Comparison of ENCODE assay signal across 23 cellular contexts in genomic region chr7:25407932-25408480, GRCh38.
A peak's percentile ranks its signal among the peaks of the same experiment; 100 is the strongest.
DNase-seq lines count a peak whose midpoint lies in the region; TF ChIP-seq lines count a peak whose summit lies in the region.
"Had no signal": no experiment of that assay in that cellular context is flagged by ENCODE, and none has a peak within 500 bp of the region (broad histone marks: within the 10 kb centered on the region; RNA-seq: fewer than 3 reads in every experiment).

No MANE protein-coding gene starts in this region.

- peaks cover 5% of the 10 kb centered on the region for H3K27me3 Mint-ChIP-seq in brain

- H4K8ac ChIP-seq in neuronal stem cell (ENCODE audit: low read depth, low read length), result no peak overlapping the region

- WGBS in neuronal stem cell (ENCODE audit: extremely low coverage in 2 of 2, insufficient read length in 2 of 2, insufficient replicate concordance in 1 of 2), 2 donors, result no CpG with 5 or more reads among the region's 5 CpGs
- 77 to 84% methylated on average over 5 of the region's 5 CpGs for WGBS in testis, 2 donors

- no peak overlapping the region for H2BK5ac ChIP-seq in neuronal stem cell (ENCODE audit: low read length)

- DNase-seq in DMS 273 (lab: John Stamatoyannopoulos, UW; ENCODE audit: unreplicated experiment), result peak; percentile 28
- no peak for DNase-seq in DMS 273 treated with DMSO at 0.1 percent for 48 hours (lab: John Stamatoyannopoulos, UW)
- DNase-seq in NCI-H2227 (lab: John Stamatoyannopoulos, UW; ENCODE audit: unreplicated experiment), result peak; percentile 93
- DNase-seq in neuronal stem cell (ENCODE audit: low spot score), result peak; percentile 55
- no peak for DNase-seq in DMS153 (lab: John Stamatoyannopoulos, UW)
- no peak for DNase-seq in NCI-H187 (lab: John Stamatoyannopoulos, UW)
- DNase-seq in testis, result no peak
- DNase-seq: activated CD4-positive, alpha-beta T cell treated with anti-CD3 and anti-CD28 coated beads, Interleukin-2, amount 10 ng/mL, durations not matched to agents 7 days and 5 days; activated naive CD8-positive, alpha-beta T cell treated with anti-CD3 and anti-CD28 coated beads, Interleukin-2, amount 10 ng/mL, durations not matched to agents 7 days and 5 days; body of pancreas; CD8-positive, alpha-beta memory T cell; effector CD8-positive, alpha-beta T cell; GOT3; kidney; NK-92 treated with Interleukin-12 subunit alpha and Interleukin-12 subunit beta, amount 100 ng/mL, for 24 hours; stimulated activated CD4-positive, alpha-beta T cell treated with anti-CD3 and anti-CD28 coated beads, Interleukin-4, amount 100 ng/mL, for 24 hours; T-helper 17 cell had no signal

- H3K27me3 ChIP-seq in neuronal stem cell (ENCODE audit: control insufficient read depth in 3 of 3, insufficient read depth in 3 of 3, low read depth in 1 of 3, low read length in 3 of 3), result no peaks in the 10 kb centered on the region
- no peaks in the 10 kb centered on the region for H3K27me3 ChIP-seq in testis
- H3K27me3 ChIP-seq: body of pancreas, tibial nerve had no signal

- no peak overlapping the region for H3K9ac ChIP-seq in neuronal stem cell (ENCODE audit: low read depth, low read length, poor library complexity)

- TF ChIP-seq POLR2A in testis (IDR thresholded peaks at IDR 0.05), result no peak

- no peaks in the 10 kb centered on the region for H3K79me1 ChIP-seq in neuronal stem cell (ENCODE audit: low read depth, low read length)

- H3K27ac Mint-ChIP-seq in brain, result peak overlapping the region in 3 of 5 experiments; percentile 33 to 61 (median 35)
- H3K27ac Mint-ChIP-seq: activated naive CD8-positive, alpha-beta T cell treated with anti-CD3 and anti-CD28 coated beads, Interleukin-2, amount 10 ng/mL, durations not matched to agents 7 days and 5 days; activated T-helper 2 cell treated with anti-CD3 and anti-CD28 coated beads, Interferon-gamma antibody, Interleukin-2, Interleukin-4, amounts not matched to agents 10 μg/mL and 5 μg/mL and 100 μg/mL, durations not matched to agents 14 hours and 24 hours and 36 hours; CD8-positive, alpha-beta memory T cell; stimulated activated naive CD8-positive, alpha-beta T cell treated with anti-CD3 and anti-CD28 coated beads, Interleukin-15, Interleukin-2, amounts not matched to agents 100 ng/mL and 50 ng/mL, for 24 hours; T-helper 17 cell had no signal

- H3K36me3 ChIP-seq in neuronal stem cell (replicated peaks in 1 of 2; ENCODE audit: control insufficient read depth in 2 of 2, insufficient read depth in 2 of 2, low read length in 2 of 2) (no peaks in the 10 kb centered on the region), testis (ENCODE audit: low read depth, missing control alignments) (no peaks in the 10 kb centered on the region)
- H3K36me3 ChIP-seq: tibial nerve had no signal

- H3K4me3 Mint-ChIP-seq in brain, result peak overlapping the region in 2 of 5 experiments; percentile 2 to 65
- H3K4me3 Mint-ChIP-seq: activated CD4-positive, alpha-beta T cell treated with anti-CD3 and anti-CD28 coated beads, Interleukin-2, amount 10 ng/mL, durations not matched to agents 7 days and 5 days; activated naive CD8-positive, alpha-beta T cell treated with anti-CD3 and anti-CD28 coated beads, Interleukin-2, amount 10 ng/mL, durations not matched to agents 7 days and 5 days; CD8-positive, alpha-beta memory T cell; stimulated activated naive CD8-positive, alpha-beta T cell treated with anti-CD3 and anti-CD28 coated beads, Interleukin-15, Interleukin-2, amounts not matched to agents 100 ng/mL and 50 ng/mL, for 24 hours; T-helper 17 cell had no signal

- no peak overlapping the region for H2BK15ac ChIP-seq in neuronal stem cell (ENCODE audit: low read length)

- H3K4me2 ChIP-seq in neuronal stem cell (ENCODE audit: insufficient read depth, low read length, poor library complexity, severe bottlenecking), result no peak overlapping the region

- H2AK5ac ChIP-seq in neuronal stem cell (ENCODE audit: low read depth, low read length), result no peak overlapping the region

- H3K4me1 Mint-ChIP-seq in brain, result peaks cover 50% of the 10 kb centered on the region
- H3K4me1 Mint-ChIP-seq: activated CD4-positive, alpha-beta T cell treated with anti-CD3 and anti-CD28 coated beads, Interleukin-2, amount 10 ng/mL, durations not matched to agents 7 days and 5 days; activated naive CD8-positive, alpha-beta T cell treated with anti-CD3 and anti-CD28 coated beads, Interleukin-2, amount 10 ng/mL, durations not matched to agents 7 days and 5 days; CD8-positive, alpha-beta memory T cell; T-helper 17 cell had no signal

- intact Hi-C loops in testis (cut with DNase I; ENCODE audit: low total_unique reads), result no loop called here

- no peaks in the 10 kb centered on the region for H3K9me3 ChIP-seq in neuronal stem cell (replicated peaks in 1 of 2; ENCODE audit: control insufficient read depth in 2 of 2, insufficient read depth in 1 of 2, low read depth in 1 of 2, low read length in 2 of 2)
- H3K9me3 ChIP-seq in testis, result no peaks in the 10 kb centered on the region
- H3K9me3 ChIP-seq: body of pancreas, tibial nerve had no signal

- H3K36me3 Mint-ChIP-seq in brain, result no peaks in the 10 kb centered on the region
- H3K36me3 Mint-ChIP-seq: activated naive CD8-positive, alpha-beta T cell treated with anti-CD3 and anti-CD28 coated beads, Interleukin-2, amount 10 ng/mL, durations not matched to agents 7 days and 5 days; CD8-positive, alpha-beta memory T cell had no signal

- no peak overlapping the region for H4K91ac ChIP-seq in neuronal stem cell (ENCODE audit: low read depth, low read length, poor library complexity)

- H3K27ac ChIP-seq in neuronal stem cell (replicated peaks; ENCODE audit: low read length), result no peak overlapping the region
- no peak overlapping the region for H3K27ac ChIP-seq in testis
- H3K27ac ChIP-seq: 22Rv1, body of pancreas, tibial nerve had no signal

- no peak for TF ChIP-seq CTCF in brain (conservative IDR thresholded peaks at IDR 0.05)
- no peak for TF ChIP-seq CTCF in testis (IDR thresholded peaks at IDR 0.05)

- no peaks in the 10 kb centered on the region for H3K9me3 Mint-ChIP-seq in brain
- H3K9me3 Mint-ChIP-seq: activated CD4-positive, alpha-beta T cell treated with anti-CD3 and anti-CD28 coated beads, Interleukin-2, amount 10 ng/mL, durations not matched to agents 7 days and 5 days; activated naive CD8-positive, alpha-beta T cell treated with anti-CD3 and anti-CD28 coated beads, Interleukin-2, amount 10 ng/mL, durations not matched to agents 7 days and 5 days; activated T-helper 2 cell treated with anti-CD3 and anti-CD28 coated beads, Interferon-gamma antibody, Interleukin-2, Interleukin-4, amounts not matched to agents 10 μg/mL and 5 μg/mL and 100 μg/mL, durations not matched to agents 14 hours and 24 hours and 36 hours; stimulated activated naive CD8-positive, alpha-beta T cell treated with anti-CD3 and anti-CD28 coated beads, Interleukin-15, Interleukin-2, amounts not matched to agents 100 ng/mL and 50 ng/mL, for 24 hours had no signal

- H2BK12ac ChIP-seq in neuronal stem cell (ENCODE audit: low read length), result no peak overlapping the region

- H3K18ac ChIP-seq in neuronal stem cell (ENCODE audit: low read length), result no peak overlapping the region

- no peak overlapping the region for H3K23ac ChIP-seq in neuronal stem cell (ENCODE audit: low read depth, low read length, poor library complexity)

- no peak overlapping the region for H3K4me3 ChIP-seq in neuronal stem cell (ENCODE audit: low read length in 2 of 2)
- H3K4me3 ChIP-seq in testis, result no peak overlapping the region
- H3K4me3 ChIP-seq: body of pancreas, lung, tibial nerve had no signal

- H3K4ac ChIP-seq in neuronal stem cell (ENCODE audit: low read length), result no peak overlapping the region

- no peak overlapping the region for H3K14ac ChIP-seq in neuronal stem cell (ENCODE audit: low read length)

- H2BK120ac ChIP-seq in neuronal stem cell (ENCODE audit: low read depth, low read length), result no peak overlapping the region

- peak overlapping the region; percentile 10 for H2AFZ ChIP-seq in neuronal stem cell (ENCODE audit: low read length)

- H3K4me1 ChIP-seq in neuronal stem cell (ENCODE audit: control insufficient read depth in 2 of 2, insufficient read depth in 1 of 2, low read depth in 1 of 2, low read length in 2 of 2), result peaks cover 8 to 33% of the 10 kb centered on the region in 2 donors
- H3K4me1 ChIP-seq in testis, result no peaks in the 10 kb centered on the region
- H3K4me1 ChIP-seq: body of pancreas had no signal

Comparison
In these comparisons a context has a peak if more than half of its experiments do, and no peak if none do; other contexts are left out.
1. DNase-seq: peak in DMS 273 (single experiment), NCI-H2227 (single experiment) and neuronal stem cell (single experiment); none in DMS 273 treated with DMSO at 0.1 percent for 48 hours (single experiment), DMS153 (single experiment), NCI-H187 (0 of 2) and testis (single experiment).